ENCODE assay signal across 17 cellular contexts in the genomic region with DNA sequence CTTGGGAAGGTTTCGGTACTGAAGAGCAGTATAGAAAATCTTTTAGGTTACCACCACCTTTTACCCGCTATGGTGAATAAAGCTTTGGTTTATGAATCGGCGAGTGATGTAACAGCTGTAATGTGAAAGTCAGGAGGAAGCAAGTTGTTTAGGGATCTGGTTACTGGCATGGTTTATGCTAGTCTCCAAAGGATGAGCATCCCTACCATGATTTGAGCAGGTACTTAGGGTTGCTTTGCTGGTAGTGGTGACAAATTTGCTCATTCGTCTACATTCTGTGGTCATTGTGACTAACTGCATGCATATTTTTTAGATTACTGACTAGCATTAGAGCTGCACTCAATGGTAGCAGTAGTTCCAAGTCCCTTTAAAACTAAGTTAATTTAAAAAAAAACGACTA.
A peak's percentile ranks its signal among the peaks of the same experiment; 100 is the strongest.
DNase-seq lines count a peak whose midpoint lies in the region; FAIRE-seq and TF ChIP-seq lines count a peak whose summit lies in the region.
"Had no signal": no experiment of that assay in that cellular context is flagged by ENCODE, and none has a peak within 500 bp of the region (broad histone marks: within the 10 kb centered on the region; RNA-seq: fewer than 3 reads in every experiment).

No MANE protein-coding gene starts in this region.

- FAIRE-seq in astrocyte (lab: Jason Lieb, UNC): peak; percentile 17
- FAIRE-seq: GM19239, kidney had no signal

- H3K79me2 ChIP-seq in astrocyte (ENCODE audit: insufficient read depth, low read length): no peaks in the 10 kb centered on the region
- H3K79me2 ChIP-seq: parathyroid adenoma had no signal

- H3K4me3 Mint-ChIP-seq in astrocyte (ENCODE audit: unreplicated experiment): no peak overlapping the region
- H3K4me3 Mint-ChIP-seq: endodermal cell had no signal

- no peak overlapping the region for H2AFZ ChIP-seq in astrocyte (ENCODE audit: low read depth, low read length)
- H2AFZ ChIP-seq: parathyroid adenoma had no signal

- H3K36me3 ChIP-seq in astrocyte (ENCODE audit: insufficient read depth, low read length): no peaks in the 10 kb centered on the region
- H3K36me3 ChIP-seq: breast epithelium had no signal

- H3K4me2 ChIP-seq in astrocyte (ENCODE audit: low read length): peak overlapping the region; percentile 19

- no peaks in the 10 kb centered on the region for H3K9me3 ChIP-seq in astrocyte (ENCODE audit: insufficient read depth, low read depth, low read length)
- H3K9me3 ChIP-seq: breast epithelium, mucosa of descending colon had no signal

- DNase-seq in AG08395 (ENCODE audit: low spot score) (peak; percentile 71), HCEC 1CT (peak; percentile 69), astrocyte (ENCODE audit: low read depth) (peak; percentile 82), kidney tubule cell (ENCODE audit: low spot score) (peak; percentile 65), NCI-H2171 (lab: John Stamatoyannopoulos, UW) (no peak), cerebellum (ENCODE audit: low spot score) (no peak), GOT3 (lab: John Stamatoyannopoulos, UW) (no peak), NCI-H748 treated with DMSO at 0.1 percent for 48 hours (lab: John Stamatoyannopoulos, UW) (no peak)
- DNase-seq: Calu3, endodermal cell, Kasumi-1, kidney, mucosa of descending colon, NCI-H510A had no signal

- peak overlapping the region; percentile 87 for H3K27ac Mint-ChIP-seq in astrocyte (ENCODE audit: unreplicated experiment)
- H3K27ac Mint-ChIP-seq: endodermal cell had no signal

- H4K20me1 ChIP-seq in astrocyte (ENCODE audit: insufficient read depth, low read length): no peaks in the 10 kb centered on the region

- peaks cover 26% of the 10 kb centered on the region for H3K4me1 Mint-ChIP-seq in astrocyte (ENCODE audit: low read depth, unreplicated experiment)
- H3K4me1 Mint-ChIP-seq: endodermal cell had no signal

- peak overlapping the region; percentile 65 for H3K27ac ChIP-seq in astrocyte (ENCODE audit: low read depth, low read length)
- H3K27ac ChIP-seq: parathyroid adenoma had no signal

- H3K4me3 ChIP-seq in astrocyte (ENCODE audit: insufficient read depth, low read depth, low read length): no peak overlapping the region
- H3K4me3 ChIP-seq: breast epithelium, mucosa of descending colon had no signal

- H3K9me3 Mint-ChIP-seq in astrocyte (ENCODE audit: unreplicated experiment): no peaks in the 10 kb centered on the region
- H3K9me3 Mint-ChIP-seq: endodermal cell had no signal

- TF ChIP-seq CTCF in astrocyte (IDR thresholded peaks at IDR 0.05; ENCODE audit: insufficient read depth, low read depth, low read length): no peak

- no peaks in the 10 kb centered on the region for H3K36me3 Mint-ChIP-seq in astrocyte (ENCODE audit: low read depth, unreplicated experiment)

- no peak overlapping the region for H3K9ac ChIP-seq in astrocyte (ENCODE audit: low read length)
- H3K9ac ChIP-seq: parathyroid adenoma had no signal

- no peaks in the 10 kb centered on the region for H3K27me3 Mint-ChIP-seq in astrocyte (ENCODE audit: low read depth, unreplicated experiment)

- peaks cover 11% of the 10 kb centered on the region for H3K4me1 ChIP-seq in astrocyte (ENCODE audit: insufficient read depth, low read length)
- H3K4me1 ChIP-seq: parathyroid adenoma had no signal

- H3K27me3 ChIP-seq in astrocyte (ENCODE audit: insufficient read depth, low read length): no peaks in the 10 kb centered on the region
- H3K27me3 ChIP-seq: breast epithelium had no signal

Comparison
In these comparisons a context has a peak if more than half of its experiments do, and no peak if none do; other contexts are left out.
1. DNase-seq: peak in AG08395 (single experiment), HCEC 1CT (single experiment), astrocyte (single experiment) and kidney tubule cell (single experiment); none in NCI-H2171 (single experiment), cerebellum (single experiment), GOT3 (single experiment) and NCI-H748 treated with DMSO at 0.1 percent for 48 hours (single experiment).